Comparison of ENCODE assay signal across 1 cellular context in genomic region chr1:2206813-2207488, GRCh38.
TF ChIP-seq lines count a peak whose summit lies in the region.

No MANE protein-coding gene starts in this region.

TF ChIP-seq in WTC11, 78 proteins besides CTCF, POLR2A, EP300 and RAD21 (continued from another document):
- no peak for TF ChIP-seq ZNF532 (CRISPR knock-in tag; IDR thresholded peaks at IDR 0.05; ENCODE audit: borderline replicate concordance)
- TF ChIP-seq JAZF1 (CRISPR knock-in tag; IDR thresholded peaks at IDR 0.05): no peak
- TF ChIP-seq MYBL2 (CRISPR knock-in tag; IDR thresholded peaks at IDR 0.05): no peak
